In genomic region chr1:8314346-8315280, GRCh38 we compare ENCODE assay signal across 9 cellular contexts. TPM values are rescaled to one million over a fixed set of nuclear protein-coding genes. Genes with fewer than 3 reads are reported as not detected.
DNase-seq lines count a peak whose midpoint lies in the region; ATAC-seq and FAIRE-seq lines count a peak whose summit lies in the region.
"Had no signal": no experiment of that assay in that cellular context is flagged by ENCODE, and none has a peak within 500 bp of the region (broad histone marks: within the 10 kb centered on the region; RNA-seq: fewer than 3 reads in every experiment).

No MANE protein-coding gene starts in this region.

- peaks cover 31% of the 10 kb centered on the region for H3K79me1 ChIP-seq in trophoblast cell (ENCODE audit: low read length)

- peak overlapping the region; percentile 98 for H2BK120ac ChIP-seq in trophoblast cell (ENCODE audit: insufficient read depth, low read length, poor library complexity)

- peak overlapping the region; percentile 80 for H3K4ac ChIP-seq in trophoblast cell (ENCODE audit: low read depth, low read length)

- H3K23ac ChIP-seq in trophoblast cell (ENCODE audit: low read length), result no peak overlapping the region

- H3K18ac ChIP-seq in trophoblast cell (ENCODE audit: low read length), result peak overlapping the region; percentile 94

- peak overlapping the region; percentile 93 for H2BK12ac ChIP-seq in trophoblast cell (ENCODE audit: low read length)

- H4K12ac ChIP-seq in trophoblast cell (ENCODE audit: low read depth, low read length), result peak overlapping the region; percentile 40

- H3K27ac Mint-ChIP-seq in activated naive CD4-positive, alpha-beta T cell treated with anti-CD3 and anti-CD28 coated beads, Interleukin-2, amount 10 ng/mL, durations not matched to agents 7 days and 5 days, result no peak overlapping the region
- H3K27ac Mint-ChIP-seq: activated B cell treated with CpG ODN at 0.5 μM for 24 hours had no signal

- H3K9me3 Mint-ChIP-seq in activated naive CD4-positive, alpha-beta T cell treated with anti-CD3 and anti-CD28 coated beads, Interleukin-2, amount 10 ng/mL, durations not matched to agents 7 days and 5 days, result no peaks in the 10 kb centered on the region

- H2AK5ac ChIP-seq in trophoblast cell (ENCODE audit: low read length), result peak overlapping the region; percentile 89

- H3K4me1 ChIP-seq in trophoblast cell (ENCODE audit: control insufficient read depth in 1 of 2, insufficient read depth in 2 of 2, low read length in 2 of 2), result peaks cover 19 to 26% of the 10 kb centered on the region in 2 experiments

- H3K4me3 Mint-ChIP-seq in activated naive CD4-positive, alpha-beta T cell treated with anti-CD3 and anti-CD28 coated beads, Interleukin-2, amount 10 ng/mL, durations not matched to agents 7 days and 5 days, result no peak overlapping the region
- H3K4me3 Mint-ChIP-seq: activated B cell treated with CpG ODN at 0.5 μM for 24 hours had no signal

- H3K36me3 Mint-ChIP-seq in activated naive CD4-positive, alpha-beta T cell treated with anti-CD3 and anti-CD28 coated beads, Interleukin-2, amount 10 ng/mL, durations not matched to agents 7 days and 5 days, result no peaks in the 10 kb centered on the region

- H4K8ac ChIP-seq in trophoblast cell (ENCODE audit: low read depth, low read length), result peak overlapping the region; percentile 86

- peaks cover 24% of the 10 kb centered on the region for H3K4me1 Mint-ChIP-seq in activated naive CD4-positive, alpha-beta T cell treated with anti-CD3 and anti-CD28 coated beads, Interleukin-2, amount 10 ng/mL, durations not matched to agents 7 days and 5 days

- H3K9me3 ChIP-seq in trophoblast cell (ENCODE audit: insufficient read depth, low read depth, low read length), result no peaks in the 10 kb centered on the region

- H3K27me3 ChIP-seq in trophoblast cell (ENCODE audit: insufficient read depth, low read length), result peaks cover 2% of the 10 kb centered on the region

- peak overlapping the region; percentile 4 for H3K4me2 ChIP-seq in trophoblast cell (ENCODE audit: low read length)

- H3K27ac ChIP-seq in trophoblast cell (ENCODE audit: low read depth, low read length), result peak overlapping the region; percentile 93

- peaks cover 6% of the 10 kb centered on the region for H3K79me2 ChIP-seq in trophoblast cell (ENCODE audit: control insufficient read depth, insufficient read depth, low read length, poor library complexity)

- H3K9ac ChIP-seq in trophoblast cell (ENCODE audit: low read length), result peak overlapping the region; percentile 33

- H3K14ac ChIP-seq in trophoblast cell (ENCODE audit: low read length), result peak overlapping the region; percentile 65

- ATAC-seq in GM18498 (IDR thresholded peaks at IDR 0.05; ENCODE audit: unreplicated experiment), result no peak

- peak; percentile 88 for DNase-seq in D341Med (ENCODE audit: low spot score)
- peak; percentile 91 for DNase-seq in HuH-7.5 (ENCODE audit: low spot score)
- DNase-seq in RCC 7860 (ENCODE audit: low spot score), result peak; percentile 68
- DNase-seq in activated naive CD4-positive, alpha-beta T cell treated with anti-CD3 and anti-CD28 coated beads, Interleukin-2, amount 10 ng/mL, durations not matched to agents 7 days and 5 days, result peak; percentile 66
- DNase-seq in glomerular endothelial cell (ENCODE audit: extremely low read depth, low read depth, low spot score), result peak; percentile 20
- DNase-seq in trophoblast cell, result peak; percentile 60 to 85
- DNase-seq in NCI-H1048 (lab: John Stamatoyannopoulos, UW), result no peak
- DNase-seq: activated B cell treated with CpG ODN at 0.5 μM for 24 hours had no signal

- FAIRE-seq in RCC 7860 (lab: Jason Lieb, UNC), result peak; percentile 74

- no CpG with 5 or more reads among the region's 21 CpGs for WGBS in trophoblast cell (ENCODE audit: extremely low coverage, insufficient coverage, insufficient read length)

- H2AFZ ChIP-seq in trophoblast cell (ENCODE audit: insufficient read depth, low read length, poor library complexity), result peak overlapping the region; percentile 23

- H3K36me3 ChIP-seq in trophoblast cell (ENCODE audit: control insufficient read depth in 1 of 2, insufficient read depth in 2 of 2, low read length in 2 of 2), result no peaks in the 10 kb centered on the region

- peaks cover 59% of the 10 kb centered on the region for H3K27me3 Mint-ChIP-seq in activated naive CD4-positive, alpha-beta T cell treated with anti-CD3 and anti-CD28 coated beads, Interleukin-2, amount 10 ng/mL, durations not matched to agents 7 days and 5 days

- CTCF ChIA-PET in activated naive CD4-positive, alpha-beta T cell treated with anti-CD3 and anti-CD28 coated beads, Interleukin-2, amount 10 ng/mL, durations not matched to agents 7 days and 5 days (lab: Charles Lee), result interaction anchor here (0.7 to 7.8 kb wide), 15 partner anchors 9 to 339 kb away, joined by 3 to 105 read pairs (median 5); no protein-coding TSS in a partner anchor

- H4K91ac ChIP-seq in trophoblast cell (ENCODE audit: low read depth, low read length), result peak overlapping the region; percentile 99

- H3K4me3 ChIP-seq in trophoblast cell (ENCODE audit: low read depth, low read length), result no peak overlapping the region

- peak overlapping the region; percentile 96 for H2BK5ac ChIP-seq in trophoblast cell (ENCODE audit: low read depth, low read length, poor library complexity)

RNA-seq across cellular contexts. Expression of gene SLC45A1, which starts 3.3 kb away (rescaled TPM):
- total RNA-seq in glomerular endothelial cell, result 2.2 and 2.7 TPM in 2 replicates
- 0.49 and 0.65 TPM in 2 replicates for polyA plus RNA-seq in trophoblast cell (2013)
